In genomic region chr17:2710804-2711607, GRCh38 we compare ENCODE assay signal across 1 cellular context.
A peak's percentile ranks its signal among the peaks of the same experiment; 100 is the strongest.
TF ChIP-seq lines count a peak whose summit lies in the region.

No MANE protein-coding gene starts in this region.

TF ChIP-seq in HepG2, 621 proteins besides CTCF, POLR2A, EP300 and RAD21 (continued from another document and continues in another):
- no peak for TF ChIP-seq ZIK1 (CRISPR knock-in tag; IDR thresholded peaks at IDR 0.05; ENCODE audit: borderline replicate concordance, low read depth)
- peak; percentile 51; the same call in 1 of the 2 replicates for TF ChIP-seq ZNF12 (CRISPR knock-in tag; IDR thresholded peaks at IDR 0.05)
- TF ChIP-seq HIVEP1 (CRISPR knock-in tag; IDR thresholded peaks at IDR 0.05), result no peak
- TF ChIP-seq, protein P1, sequence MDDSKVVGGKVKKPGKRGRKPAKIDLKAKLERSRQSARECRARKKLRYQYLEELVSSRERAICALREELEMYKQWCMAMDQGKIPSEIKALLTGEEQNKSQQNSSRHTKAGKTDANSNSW (CRISPR knock-in tag; IDR thresholded peaks at IDR 0.05; ENCODE audit: borderline replicate concordance), result no peak
- no peak for TF ChIP-seq ZNF142 (CRISPR knock-in tag; IDR thresholded peaks at IDR 0.05)
- TF ChIP-seq CHCHD3 (CRISPR knock-in tag; IDR thresholded peaks at IDR 0.05), result 0 out of 2 replicates have a peak, but pooled peaks have one; percentile 59
- peak; percentile 76; the same call in 1 of the 2 replicates for TF ChIP-seq HDAC1 (CRISPR knock-in tag; IDR thresholded peaks at IDR 0.05)
- no peak for TF ChIP-seq ZNF34 (CRISPR knock-in tag; IDR thresholded peaks at IDR 0.05; ENCODE audit: borderline replicate concordance)
- peak; percentile 55; the same call in 1 of the 2 replicates for TF ChIP-seq ZNF691 (CRISPR knock-in tag; IDR thresholded peaks at IDR 0.05; ENCODE audit: borderline replicate concordance, low read depth)
- TF ChIP-seq ZNF674 (CRISPR knock-in tag; IDR thresholded peaks at IDR 0.05; ENCODE audit: low read depth), result peak; percentile 62; the same call in 1 of the 2 replicates
- TF ChIP-seq, protein P2, sequence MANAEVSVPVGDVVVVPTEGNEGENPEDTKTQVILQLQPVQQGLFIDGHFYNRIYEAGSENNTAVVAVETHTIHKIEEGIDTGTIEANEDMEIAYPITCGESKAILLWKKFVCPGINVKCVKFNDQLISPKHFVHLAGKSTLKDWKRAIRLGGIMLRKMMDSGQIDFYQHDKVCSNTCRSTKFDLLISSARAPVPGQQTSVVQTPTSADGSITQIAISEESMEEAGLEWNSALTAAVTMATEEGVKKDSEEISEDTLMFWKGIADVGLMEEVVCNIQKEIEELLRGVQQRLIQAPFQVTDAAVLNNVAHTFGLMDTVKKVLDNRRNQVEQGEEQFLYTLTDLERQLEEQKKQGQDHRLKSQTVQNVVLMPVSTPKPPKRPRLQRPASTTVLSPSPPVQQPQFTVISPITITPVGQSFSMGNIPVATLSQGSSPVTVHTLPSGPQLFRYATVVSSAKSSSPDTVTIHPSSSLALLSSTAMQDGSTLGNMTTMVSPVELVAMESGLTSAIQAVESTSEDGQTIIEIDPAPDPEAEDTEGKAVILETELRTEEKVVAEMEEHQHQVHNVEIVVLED (CRISPR knock-in tag; IDR thresholded peaks at IDR 0.05; ENCODE audit: borderline replicate concordance), result no peak
- no peak for TF ChIP-seq ZNF251 (CRISPR knock-in tag; IDR thresholded peaks at IDR 0.05)
- TF ChIP-seq, protein P3, sequence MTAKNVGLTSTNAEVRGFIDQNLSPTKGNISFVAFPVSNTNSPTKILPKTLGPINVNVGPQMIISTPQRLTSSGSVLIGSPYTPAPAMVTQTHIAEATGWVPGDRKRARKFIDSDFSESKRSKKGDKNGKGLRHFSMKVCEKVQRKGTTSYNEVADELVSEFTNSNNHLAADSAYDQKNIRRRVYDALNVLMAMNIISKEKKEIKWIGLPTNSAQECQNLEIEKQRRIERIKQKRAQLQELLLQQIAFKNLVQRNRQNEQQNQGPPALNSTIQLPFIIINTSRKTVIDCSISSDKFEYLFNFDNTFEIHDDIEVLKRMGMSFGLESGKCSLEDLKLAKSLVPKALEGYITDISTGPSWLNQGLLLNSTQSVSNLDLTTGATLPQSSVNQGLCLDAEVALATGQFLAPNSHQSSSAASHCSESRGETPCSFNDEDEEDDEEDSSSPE (CRISPR knock-in tag; IDR thresholded peaks at IDR 0.05), result no peak
- TF ChIP-seq, protein P4, sequence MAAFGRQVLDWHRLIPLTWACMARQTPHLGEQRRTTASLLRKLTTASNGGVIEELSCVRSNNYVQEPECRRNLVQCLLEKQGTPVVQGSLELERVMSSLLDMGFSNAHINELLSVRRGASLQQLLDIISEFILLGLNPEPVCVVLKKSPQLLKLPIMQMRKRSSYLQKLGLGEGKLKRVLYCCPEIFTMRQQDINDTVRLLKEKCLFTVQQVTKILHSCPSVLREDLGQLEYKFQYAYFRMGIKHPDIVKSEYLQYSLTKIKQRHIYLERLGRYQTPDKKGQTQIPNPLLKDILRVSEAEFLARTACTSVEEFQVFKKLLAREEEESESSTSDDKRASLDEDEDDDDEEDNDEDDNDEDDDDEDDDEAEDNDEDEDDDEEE (CRISPR knock-in tag; IDR thresholded peaks at IDR 0.05), result no peak; the same call in 1 of the 2 replicates
- TF ChIP-seq, protein P5, sequence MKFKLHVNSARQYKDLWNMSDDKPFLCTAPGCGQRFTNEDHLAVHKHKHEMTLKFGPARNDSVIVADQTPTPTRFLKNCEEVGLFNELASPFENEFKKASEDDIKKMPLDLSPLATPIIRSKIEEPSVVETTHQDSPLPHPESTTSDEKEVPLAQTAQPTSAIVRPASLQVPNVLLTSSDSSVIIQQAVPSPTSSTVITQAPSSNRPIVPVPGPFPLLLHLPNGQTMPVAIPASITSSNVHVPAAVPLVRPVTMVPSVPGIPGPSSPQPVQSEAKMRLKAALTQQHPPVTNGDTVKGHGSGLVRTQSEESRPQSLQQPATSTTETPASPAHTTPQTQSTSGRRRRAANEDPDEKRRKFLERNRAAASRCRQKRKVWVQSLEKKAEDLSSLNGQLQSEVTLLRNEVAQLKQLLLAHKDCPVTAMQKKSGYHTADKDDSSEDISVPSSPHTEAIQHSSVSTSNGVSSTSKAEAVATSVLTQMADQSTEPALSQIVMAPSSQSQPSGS (CRISPR knock-in tag; IDR thresholded peaks at IDR 0.05), result peak; percentile 9; the same call in 1 of the 2 replicates
- TF ChIP-seq ZFP36L2 (CRISPR knock-in tag; IDR thresholded peaks at IDR 0.05), result 0 out of 2 replicates have a peak, but pooled peaks have one; percentile 31
- TF ChIP-seq PAX8 (CRISPR knock-in tag; IDR thresholded peaks at IDR 0.05; ENCODE audit: borderline replicate concordance), result 0 out of 2 replicates have a peak, but pooled peaks have one; percentile 60
- TF ChIP-seq JDP2 (CRISPR knock-in tag; IDR thresholded peaks at IDR 0.05; ENCODE audit: borderline replicate concordance), result no peak
- no peak for TF ChIP-seq MBD4 (IDR thresholded peaks at IDR 0.05; ENCODE audit: borderline replicate concordance, low read length)
- TF ChIP-seq, protein P6, sequence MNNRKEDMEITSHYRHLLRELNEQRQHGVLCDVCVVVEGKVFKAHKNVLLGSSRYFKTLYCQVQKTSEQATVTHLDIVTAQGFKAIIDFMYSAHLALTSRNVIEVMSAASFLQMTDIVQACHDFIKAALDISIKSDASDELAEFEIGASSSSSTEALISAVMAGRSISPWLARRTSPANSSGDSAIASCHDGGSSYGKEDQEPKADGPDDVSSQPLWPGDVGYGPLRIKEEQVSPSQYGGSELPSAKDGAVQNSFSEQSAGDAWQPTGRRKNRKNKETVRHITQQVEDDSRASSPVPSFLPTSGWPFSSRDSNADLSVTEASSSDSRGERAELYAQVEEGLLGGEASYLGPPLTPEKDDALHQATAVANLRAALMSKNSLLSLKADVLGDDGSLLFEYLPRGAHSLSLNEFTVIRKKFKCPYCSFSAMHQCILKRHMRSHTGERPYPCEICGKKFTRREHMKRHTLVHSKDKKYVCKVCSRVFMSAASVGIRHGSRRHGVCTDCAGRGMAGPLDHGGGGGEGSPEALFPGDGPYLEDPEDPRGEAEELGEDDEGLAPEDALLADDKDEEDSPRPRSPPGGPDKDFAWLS (CRISPR knock-in tag; IDR thresholded peaks at IDR 0.05; ENCODE audit: borderline replicate concordance), result 0 out of 2 replicates have a peak, but pooled peaks have one; percentile 16
- TF ChIP-seq, protein P7, sequence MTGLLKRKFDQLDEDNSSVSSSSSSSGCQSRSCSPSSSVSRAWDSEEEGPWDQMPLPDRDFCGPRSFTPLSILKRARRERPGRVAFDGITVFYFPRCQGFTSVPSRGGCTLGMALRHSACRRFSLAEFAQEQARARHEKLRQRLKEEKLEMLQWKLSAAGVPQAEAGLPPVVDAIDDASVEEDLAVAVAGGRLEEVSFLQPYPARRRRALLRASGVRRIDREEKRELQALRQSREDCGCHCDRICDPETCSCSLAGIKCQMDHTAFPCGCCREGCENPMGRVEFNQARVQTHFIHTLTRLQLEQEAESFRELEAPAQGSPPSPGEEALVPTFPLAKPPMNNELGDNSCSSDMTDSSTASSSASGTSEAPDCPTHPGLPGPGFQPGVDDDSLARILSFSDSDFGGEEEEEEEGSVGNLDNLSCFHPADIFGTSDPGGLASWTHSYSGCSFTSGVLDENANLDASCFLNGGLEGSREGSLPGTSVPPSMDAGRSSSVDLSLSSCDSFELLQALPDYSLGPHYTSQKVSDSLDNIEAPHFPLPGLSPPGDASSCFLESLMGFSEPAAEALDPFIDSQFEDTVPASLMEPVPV (CRISPR knock-in tag; IDR thresholded peaks at IDR 0.05), result peak; percentile 69
- TF ChIP-seq STAT6 (CRISPR knock-in tag; IDR thresholded peaks at IDR 0.05; ENCODE audit: borderline replicate concordance), result no peak
- no peak for TF ChIP-seq NONO (IDR thresholded peaks at IDR 0.05)
- TF ChIP-seq NONO (CRISPR knock-in tag; conservative IDR thresholded peaks at IDR 0.05), result peak; percentile 30
- TF ChIP-seq IKZF4 (CRISPR knock-in tag; IDR thresholded peaks at IDR 0.05; ENCODE audit: borderline replicate concordance, low read depth, not compliant biosample characterization), result peak; percentile 50
- TF ChIP-seq DMAP1 (CRISPR knock-in tag; IDR thresholded peaks at IDR 0.05), result 0 out of 2 replicates have a peak, but pooled peaks have one; percentile 31
- no peak for TF ChIP-seq TCF7 (IDR thresholded peaks at IDR 0.05; ENCODE audit: low read depth)
- no peak for TF ChIP-seq MAZ (IDR thresholded peaks at IDR 0.05; ENCODE audit: borderline replicate concordance, low read depth, low read length)
- peak; percentile 39; the same call in 1 of the 2 replicates for TF ChIP-seq MAZ (CRISPR knock-in tag; IDR thresholded peaks at IDR 0.05; ENCODE audit: low read depth)
- TF ChIP-seq SOX13 (IDR thresholded peaks at IDR 0.05), result no peak
- TF ChIP-seq SOX13 (CRISPR knock-in tag; conservative IDR thresholded peaks at IDR 0.05 in 1 of 2, IDR thresholded peaks at IDR 0.05 in 1 of 2), result no peak
- TF ChIP-seq ZNF121 (CRISPR knock-in tag; IDR thresholded peaks at IDR 0.05), result no peak
- 0 out of 2 replicates have a peak, but pooled peaks have one; percentile 21 for TF ChIP-seq HOXA9 (CRISPR knock-in tag; IDR thresholded peaks at IDR 0.05; ENCODE audit: borderline replicate concordance)
- TF ChIP-seq NR2C2 (CRISPR knock-in tag; IDR thresholded peaks at IDR 0.05; ENCODE audit: borderline replicate concordance), result 0 out of 2 replicates have a peak, but pooled peaks have one; percentile 69
- no peak for TF ChIP-seq NR1H2 (CRISPR knock-in tag; IDR thresholded peaks at IDR 0.05; ENCODE audit: borderline replicate concordance, low read depth)
- TF ChIP-seq LCORL (IDR thresholded peaks at IDR 0.05), result no peak
- peak; percentile 31; the same call in 1 of the 2 replicates for TF ChIP-seq LCORL (CRISPR knock-in tag; IDR thresholded peaks at IDR 0.05)
- TF ChIP-seq KDM5B (CRISPR knock-in tag; IDR thresholded peaks at IDR 0.05; ENCODE audit: borderline replicate concordance), result peak; percentile 84; the same call in 1 of the 2 replicates
- no peak for TF ChIP-seq ZNF615 (CRISPR knock-in tag; IDR thresholded peaks at IDR 0.05; ENCODE audit: borderline replicate concordance)
